1 cellular context compared by ENCODE assay signal in the genomic region with DNA sequence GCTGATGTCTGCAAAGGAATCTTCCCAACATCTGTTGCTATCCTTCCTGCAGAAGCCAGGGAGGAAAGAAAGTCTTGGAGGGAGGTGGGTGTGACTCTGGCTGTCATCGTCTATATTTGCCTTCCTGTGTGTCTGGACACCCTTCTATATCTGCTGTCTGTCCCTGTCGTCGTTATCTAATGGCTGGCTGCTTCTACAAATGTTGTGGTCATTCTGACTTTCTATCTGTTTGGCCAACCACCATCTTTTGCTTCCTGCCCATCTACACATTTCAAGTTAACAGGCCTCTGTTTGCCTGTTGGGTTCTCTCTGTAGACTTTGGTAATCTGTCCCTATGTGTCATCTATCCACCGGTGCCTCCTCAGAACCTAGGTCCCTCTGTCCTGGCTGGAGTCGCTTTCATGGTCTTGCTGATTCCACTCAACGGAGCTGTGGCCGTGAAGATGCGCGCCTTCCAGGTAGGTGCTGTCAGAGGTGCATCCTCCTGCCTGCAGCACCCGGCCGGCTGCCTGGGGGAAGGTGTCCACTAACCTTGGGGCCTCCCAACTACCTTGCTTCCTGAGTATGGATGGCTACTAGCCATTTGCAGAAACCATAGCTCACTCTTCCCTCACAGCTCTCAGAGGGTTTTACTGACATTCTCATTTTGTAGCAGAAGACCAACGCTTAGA.
TF ChIP-seq lines count a peak whose summit lies in the region.

No MANE protein-coding gene starts in this region.

TF ChIP-seq in K562, 482 proteins besides CTCF, POLR2A, EP300 and RAD21 (continued from another document):
- TF ChIP-seq, protein P1, sequence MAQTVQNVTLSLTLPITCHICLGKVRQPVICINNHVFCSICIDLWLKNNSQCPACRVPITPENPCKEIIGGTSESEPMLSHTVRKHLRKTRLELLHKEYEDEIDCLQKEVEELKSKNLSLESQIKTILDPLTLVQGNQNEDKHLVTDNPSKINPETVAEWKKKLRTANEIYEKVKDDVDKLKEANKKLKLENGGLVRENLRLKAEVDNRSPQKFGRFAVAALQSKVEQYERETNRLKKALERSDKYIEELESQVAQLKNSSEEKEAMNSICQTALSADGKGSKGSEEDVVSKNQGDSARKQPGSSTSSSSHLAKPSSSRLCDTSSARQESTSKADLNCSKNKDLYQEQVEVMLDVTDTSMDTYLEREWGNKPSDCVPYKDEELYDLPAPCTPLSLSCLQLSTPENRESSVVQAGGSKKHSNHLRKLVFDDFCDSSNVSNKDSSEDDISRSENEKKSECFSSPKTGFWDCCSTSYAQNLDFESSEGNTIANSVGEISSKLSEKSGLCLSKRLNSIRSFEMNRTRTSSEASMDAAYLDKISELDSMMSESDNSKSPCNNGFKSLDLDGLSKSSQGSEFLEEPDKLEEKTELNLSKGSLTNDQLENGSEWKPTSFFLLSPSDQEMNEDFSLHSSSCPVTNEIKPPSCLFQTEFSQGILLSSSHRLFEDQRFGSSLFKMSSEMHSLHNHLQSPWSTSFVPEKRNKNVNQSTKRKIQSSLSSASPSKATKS (CRISPR knock-in tag; IDR thresholded peaks at IDR 0.05), result no peak
- TF ChIP-seq MCM2 (IDR thresholded peaks at IDR 0.05; ENCODE audit: low read depth), result no peak
- no peak for TF ChIP-seq ZNF778 (CRISPR knock-in tag; IDR thresholded peaks at IDR 0.05)
- TF ChIP-seq, protein P2, sequence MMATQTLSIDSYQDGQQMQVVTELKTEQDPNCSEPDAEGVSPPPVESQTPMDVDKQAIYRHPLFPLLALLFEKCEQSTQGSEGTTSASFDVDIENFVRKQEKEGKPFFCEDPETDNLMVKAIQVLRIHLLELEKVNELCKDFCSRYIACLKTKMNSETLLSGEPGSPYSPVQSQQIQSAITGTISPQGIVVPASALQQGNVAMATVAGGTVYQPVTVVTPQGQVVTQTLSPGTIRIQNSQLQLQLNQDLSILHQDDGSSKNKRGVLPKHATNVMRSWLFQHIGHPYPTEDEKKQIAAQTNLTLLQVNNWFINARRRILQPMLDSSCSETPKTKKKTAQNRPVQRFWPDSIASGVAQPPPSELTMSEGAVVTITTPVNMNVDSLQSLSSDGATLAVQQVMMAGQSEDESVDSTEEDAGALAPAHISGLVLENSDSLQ (IDR thresholded peaks at IDR 0.05), result peak; percentile 50
- TF ChIP-seq, protein P3, sequence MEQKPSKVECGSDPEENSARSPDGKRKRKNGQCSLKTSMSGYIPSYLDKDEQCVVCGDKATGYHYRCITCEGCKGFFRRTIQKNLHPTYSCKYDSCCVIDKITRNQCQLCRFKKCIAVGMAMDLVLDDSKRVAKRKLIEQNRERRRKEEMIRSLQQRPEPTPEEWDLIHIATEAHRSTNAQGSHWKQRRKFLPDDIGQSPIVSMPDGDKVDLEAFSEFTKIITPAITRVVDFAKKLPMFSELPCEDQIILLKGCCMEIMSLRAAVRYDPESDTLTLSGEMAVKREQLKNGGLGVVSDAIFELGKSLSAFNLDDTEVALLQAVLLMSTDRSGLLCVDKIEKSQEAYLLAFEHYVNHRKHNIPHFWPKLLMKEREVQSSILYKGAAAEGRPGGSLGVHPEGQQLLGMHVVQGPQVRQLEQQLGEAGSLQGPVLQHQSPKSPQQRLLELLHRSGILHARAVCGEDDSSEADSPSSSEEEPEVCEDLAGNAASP (IDR thresholded peaks at IDR 0.05), result no peak
- no peak for TF ChIP-seq MCM5 (IDR thresholded peaks at IDR 0.05; ENCODE audit: low read depth)
